ENCODE assay signal across 15 cellular contexts in genomic region chr1:204449631-204450280, GRCh38. TPM values are rescaled to one million over a fixed set of nuclear protein-coding genes. Genes with fewer than 3 reads are reported as not detected.
DNase-seq lines count a peak whose midpoint lies in the region; ATAC-seq and TF ChIP-seq lines count a peak whose summit lies in the region.
"Had no signal": no experiment of that assay in that cellular context is flagged by ENCODE, and none has a peak within 500 bp of the region (broad histone marks: within the 10 kb centered on the region; RNA-seq: fewer than 3 reads in every experiment).

No MANE protein-coding gene starts in this region.

- DNase-seq in NCI-H510A (lab: John Stamatoyannopoulos, UW) (peak; percentile 2), NCI-H510A treated with DMSO at 0.1 percent for 48 hours (lab: John Stamatoyannopoulos, UW) (no peak), PC-9 (no peak), memory B cell (ENCODE audit: low spot score in 2 of 2) (no peak), stomach (no peak), CD1c-positive myeloid dendritic cell (ENCODE audit: extremely low spot score) (no peak), UCSD-AML1 (lab: John Stamatoyannopoulos, UW; ENCODE audit: unreplicated experiment) (no peak)
- DNase-seq: activated CD8-positive, alpha-beta memory T cell treated with anti-CD3 and anti-CD28 coated beads, Interleukin-2, amount 50 U/mL, for 48 hours; activated naive CD4-positive, alpha-beta T cell treated with anti-CD3 and anti-CD28 coated beads, Interleukin-2, amount 50 U/mL, for 16 hours; effector CD8-positive, alpha-beta T cell; NCI-H1694; nucleus accumbens; T-helper 1 cell had no signal

- no peak for TF ChIP-seq POLR2A in stomach (IDR thresholded peaks at IDR 0.05)

- no peaks in the 10 kb centered on the region for H3K9me3 Mint-ChIP-seq in memory B cell

- H3K27ac ChIP-seq in PC-9 (peak overlapping the region; percentile 98), stomach (peak overlapping the region; percentile 83 to 93 (median 88))
- H3K27ac ChIP-seq: 22Rv1 had no signal

- peaks cover 54% of the 10 kb centered on the region for H3K36me3 ChIP-seq in PC-9 (ENCODE audit: low read depth)
- H3K36me3 ChIP-seq in stomach: peaks cover 8 to 76% (median 69%) of the 10 kb centered on the region in 4 donors

- BruUV-seq in PC-9 (replicated peaks; lab: Mats Ljungman, UMichigan): no TSS peak

- H3K4me2 ChIP-seq in PC-9: peak overlapping the region; percentile 78

- H4K20me1 ChIP-seq in PC-9 (ENCODE audit: insufficient read depth): no peaks in the 10 kb centered on the region

- peaks cover 60% of the 10 kb centered on the region for H3K4me1 Mint-ChIP-seq in memory B cell

- H2AFZ ChIP-seq in PC-9: no peak overlapping the region

- H3K4me3 ChIP-seq in PC-9: peak overlapping the region; percentile 9; the same call in 1 of the 2 replicates
- H3K4me3 ChIP-seq in stomach: no peak overlapping the region

- H3K4me1 ChIP-seq in PC-9 (replicated peaks; ENCODE audit: insufficient read depth) (peaks cover 61% of the 10 kb centered on the region), stomach (peaks cover 25 to 70% (median 60%) of the 10 kb centered on the region in 4 donors)

- no peak for ATAC-seq in memory B cell (ENCODE audit: low read depth)
- no peak for ATAC-seq in HG02642 (IDR thresholded peaks at IDR 0.05; ENCODE audit: poor library complexity, unreplicated experiment)

- peaks cover 35% of the 10 kb centered on the region for H3K36me3 Mint-ChIP-seq in memory B cell

- no peaks in the 10 kb centered on the region for H3K27me3 ChIP-seq in PC-9 (ENCODE audit: insufficient read depth, low read depth)
- no peaks in the 10 kb centered on the region for H3K27me3 ChIP-seq in stomach

- TF ChIP-seq EP300 in stomach (IDR thresholded peaks at IDR 0.05): no peak

- H3F3A ChIP-seq in PC-9 (ENCODE audit: insufficient read depth, low read depth): peaks cover 67% of the 10 kb centered on the region

- H3K27me3 Mint-ChIP-seq in memory B cell: no peaks in the 10 kb centered on the region

- CTCF ChIA-PET in PC-9 (lab: Charles Lee): interaction anchor here (0.6 to 3.8 kb wide), 7 partner anchors 11 to 53 kb away, joined by 3 to 27 read pairs (median 6); partner anchors contain the start of gene PIK3C2B

- POLR2A ChIA-PET in PC-9 (lab: Charles Lee; ENCODE audit: unreplicated experiment): interaction anchor here (0.6 to 1.9 kb wide), 3 partner anchors 29 to 1066 kb away, joined by 3 to 25 read pairs (median 5); partner anchors contain the start of gene PIK3C2B

- H3K4me3 Mint-ChIP-seq in memory B cell: peak overlapping the region; percentile 44

- intact Hi-C loops in PC-9 (cut with micrococcal nuclease; ENCODE audit: unreplicated experiment): loop anchor here (1.0 to 2.0 kb wide), 3 partner anchors 19 to 53 kb away; no protein-coding TSS in a partner anchor
- intact Hi-C loops in stomach (cut with DNase I; ENCODE audit: low total_unique reads): loop anchor here (5.0 kb wide), 2 partner anchors 43 to 53 kb away; partner anchors contain the start of gene PIK3C2B

- H3K79me2 ChIP-seq in PC-9 (ENCODE audit: low read depth): peaks cover 34% of the 10 kb centered on the region

- peaks cover 13% of the 10 kb centered on the region for H3K9me3 ChIP-seq in PC-9 (ENCODE audit: insufficient read depth, low read depth)
- H3K9me3 ChIP-seq in stomach: no peaks in the 10 kb centered on the region

- H3K27ac Mint-ChIP-seq in memory B cell: peak overlapping the region; percentile 98

- no peak for TF ChIP-seq CTCF in PC-9 (conservative IDR thresholded peaks at IDR 0.05)
- TF ChIP-seq CTCF in stomach (IDR thresholded peaks at IDR 0.05): no peak

- 68 to 76% (median 72%) methylated on average over 8 to 9 of the region's 9 CpGs for WGBS in stomach, 5 donors

- H3K9me2 ChIP-seq in PC-9 (ENCODE audit: insufficient read depth): no peaks in the 10 kb centered on the region

RNA-seq across cellular contexts. Expression of gene PPP1R15B, which starts 38.1 kb away (rescaled TPM):
- total RNA-seq in PC-9 (2021) (37.3 and 40.9 TPM in 2 replicates), stomach (10 to 100 TPM; 19.8 to 74.4 (median 51.6) TPM)
- polyA plus RNA-seq in stomach: 10 to 100 TPM in 1 of 3 donors, 1 to 10 TPM in 2; 6.5 to 11.1 (median 9.3) TPM

RNA-seq across cellular contexts. Expression of gene PIK3C2B, which starts 44.8 kb away (rescaled TPM):
- 51.6 and 52.4 TPM in 2 replicates for total RNA-seq in PC-9 (2021)
- total RNA-seq in stomach: 100 to 1,000 TPM in 2 of 5 donors, 10 to 100 TPM in 3; 16.1 to 129 (median 65.3) TPM
- 1 to 10 TPM; 4.1 to 5.5 (median 5.0) TPM for polyA plus RNA-seq in stomach
